In the genomic region with DNA sequence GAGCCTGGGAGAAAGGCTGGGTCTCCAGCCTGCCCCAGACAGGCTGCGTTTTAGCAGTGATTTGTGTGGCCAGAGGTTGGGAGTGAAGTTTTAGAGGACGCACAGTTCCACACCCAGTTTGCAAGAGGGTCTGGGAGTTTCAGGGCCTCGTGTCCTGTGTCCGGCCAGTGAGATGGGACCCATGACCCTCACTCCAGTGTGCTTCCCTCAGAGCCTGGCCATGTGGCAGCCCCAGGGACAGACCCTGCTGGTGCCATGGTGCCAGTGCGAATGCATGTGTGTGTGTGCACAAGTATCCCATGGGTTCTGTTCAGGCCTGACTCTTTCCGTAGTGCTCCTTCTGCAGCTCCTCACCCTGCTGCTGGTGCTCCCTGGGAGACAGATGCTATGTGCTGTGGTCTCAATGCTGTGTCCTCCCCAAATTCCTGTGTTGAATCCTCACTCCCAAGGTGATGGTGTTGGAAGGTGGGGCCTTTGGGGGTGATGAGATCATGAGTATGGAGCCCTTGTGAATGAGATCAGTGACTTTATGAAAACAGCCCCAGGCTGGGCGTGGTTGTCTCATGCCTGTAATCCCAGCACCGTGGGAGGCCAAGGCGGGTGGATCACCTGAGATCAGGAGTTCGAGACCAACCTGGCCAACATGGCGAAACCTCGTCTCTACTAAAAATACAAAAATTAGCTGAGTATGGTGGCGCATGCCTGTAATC, we compare ENCODE assay signal across 11 cellular contexts. TPM values are rescaled to one million over a fixed set of nuclear protein-coding genes. Genes with fewer than 3 reads are reported as not detected.
A peak's percentile ranks its signal among the peaks of the same experiment; 100 is the strongest.
DNase-seq lines count a peak whose midpoint lies in the region; ATAC-seq and TF ChIP-seq lines count a peak whose summit lies in the region.
"Had no signal": no experiment of that assay in that cellular context is flagged by ENCODE, and none has a peak within 500 bp of the region (broad histone marks: within the 10 kb centered on the region; RNA-seq: fewer than 3 reads in every experiment).

No MANE protein-coding gene starts in this region.

- H3K27ac ChIP-seq in left ventricle myocardium inferior (replicated peaks) (peak overlapping the region; percentile 78), coronary artery (peak overlapping the region; percentile 43 to 76), uterus (peak overlapping the region; percentile 71 to 78)

- H3K4me3 ChIP-seq in left ventricle myocardium inferior (no peak overlapping the region), coronary artery (no peak overlapping the region), uterus (no peak overlapping the region), HAP-1 (no peak overlapping the region)
- H3K4me3 ChIP-seq: cardiac muscle cell, tibial nerve had no signal

- H3K4me3 Mint-ChIP-seq in nephron: peak overlapping the region in 1 of 3 experiments; percentile 7
- H3K4me3 Mint-ChIP-seq in activated T-cell treated with anti-CD3 and anti-CD28 coated beads, Interleukin-2, amount 50 U/mL, for 72 hours: no peak overlapping the region
- H3K4me3 Mint-ChIP-seq: CD14-positive monocyte had no signal

- ATAC-seq in left cardiac atrium: no peak
- ATAC-seq in activated T-cell treated with anti-CD3 and anti-CD28 coated beads, Interleukin-2, amount 50 U/mL, for 72 hours (replicated peaks in 1 of 2): no peak
- no peak for ATAC-seq in activated CD4-positive, CD25-positive, alpha-beta regulatory T cell treated with anti-CD3 and anti-CD28 coated beads, Interleukin-2, amount 50 U/mL, for 24 hours

- H3K9me3 ChIP-seq in left ventricle myocardium inferior (replicated peaks) (no peaks in the 10 kb centered on the region), uterus (no peaks in the 10 kb centered on the region), HAP-1 (no peaks in the 10 kb centered on the region)
- H3K9me3 ChIP-seq: tibial nerve had no signal

- H3K27ac Mint-ChIP-seq in nephron: peak overlapping the region; percentile 90 to 97 (median 96)
- no peak overlapping the region for H3K27ac Mint-ChIP-seq in activated T-cell treated with anti-CD3 and anti-CD28 coated beads, Interleukin-2, amount 50 U/mL, for 72 hours

- peaks cover 35% of the 10 kb centered on the region for H3K4me1 Mint-ChIP-seq in nephron
- peaks cover 5% of the 10 kb centered on the region for H3K4me1 Mint-ChIP-seq in activated T-cell treated with anti-CD3 and anti-CD28 coated beads, Interleukin-2, amount 50 U/mL, for 72 hours (ENCODE audit: low read depth)

- TF ChIP-seq CTCF in left ventricle myocardium inferior (IDR thresholded peaks at IDR 0.05; ENCODE audit: borderline replicate concordance) (no peak), coronary artery (IDR thresholded peaks at IDR 0.05) (no peak), nephron (IDR thresholded peaks at IDR 0.05; ENCODE audit: unreplicated experiment in 3 of 3) (no peak), uterus (IDR thresholded peaks at IDR 0.05) (no peak)

- no peak for DNase-seq in left ventricle myocardium inferior
- DNase-seq in left cardiac atrium: no peak
- DNase-seq in coronary artery (ENCODE audit: low spot score): no peak
- DNase-seq in uterus: peak in 1 of 2 donors; percentile 27
- DNase-seq in HAP-1 (ENCODE audit: low spot score in 2 of 2): no peak
- no peak for DNase-seq in activated T-cell treated with anti-CD3 and anti-CD28 coated beads, Interleukin-2, amount 50 U/mL, for 72 hours

- intact Hi-C loops in left ventricle myocardium inferior (cut with micrococcal nuclease) (loop anchor here (10.0 kb wide), 1 partner anchor 244 kb away; no protein-coding TSS in a partner anchor), left cardiac atrium (cut with DNase I) (loop anchor here in 1 of 2 donors (10.0 kb wide), 1 partner anchor 244 kb away; no protein-coding TSS in a partner anchor), uterus (cut with DNase I; ENCODE audit: low total_unique reads) (loop anchor here (10.0 kb wide), 1 partner anchor 244 kb away; no protein-coding TSS in a partner anchor)

- no peaks in the 10 kb centered on the region for H3K9me3 Mint-ChIP-seq in nephron
- no peaks in the 10 kb centered on the region for H3K9me3 Mint-ChIP-seq in activated T-cell treated with anti-CD3 and anti-CD28 coated beads, Interleukin-2, amount 50 U/mL, for 72 hours

- H3K27me3 ChIP-seq in left ventricle myocardium inferior (ENCODE audit: low read depth) (no peaks in the 10 kb centered on the region), uterus (no peaks in the 10 kb centered on the region), HAP-1 (ENCODE audit: low read depth) (no peaks in the 10 kb centered on the region)
- H3K27me3 ChIP-seq: cardiac muscle cell, tibial nerve had no signal

- in situ Hi-C loops in HAP-1 (cut with MboI; ENCODE audit: low sequenced_read_pairs): loop anchor here (5.0 kb wide), 1 partner anchor 241 kb away; no protein-coding TSS in a partner anchor

- peaks cover 6% of the 10 kb centered on the region for H3K27me3 Mint-ChIP-seq in nephron (ENCODE audit: low read depth)
- H3K27me3 Mint-ChIP-seq in activated T-cell treated with anti-CD3 and anti-CD28 coated beads, Interleukin-2, amount 50 U/mL, for 72 hours (ENCODE audit: low read depth): no peaks in the 10 kb centered on the region

- H3K4me1 ChIP-seq in left ventricle myocardium inferior (peaks cover 65% of the 10 kb centered on the region), uterus (peaks cover 3 to 7% of the 10 kb centered on the region in 2 donors), HAP-1 (peaks cover 12% of the 10 kb centered on the region)

- H3K36me3 Mint-ChIP-seq in nephron (ENCODE audit: low read depth): no peaks in the 10 kb centered on the region
- H3K36me3 Mint-ChIP-seq in activated T-cell treated with anti-CD3 and anti-CD28 coated beads, Interleukin-2, amount 50 U/mL, for 72 hours (ENCODE audit: insufficient read depth in 2 of 2): no peaks in the 10 kb centered on the region

- H3K36me3 ChIP-seq in left ventricle myocardium inferior (peaks cover 31% of the 10 kb centered on the region), uterus (no peaks in the 10 kb centered on the region), HAP-1 (replicated peaks) (peaks cover 4% of the 10 kb centered on the region; the same call in 1 of the 2 replicates)
- H3K36me3 ChIP-seq: cardiac muscle cell had no signal

- TF ChIP-seq POLR2A in uterus (IDR thresholded peaks at IDR 0.05): no peak

RNA-seq across cellular contexts. Expression of a gene that starts 16.5 kb away (rescaled TPM):
- total RNA-seq in left ventricle myocardium inferior (88.5 TPM), left cardiac atrium (10 to 100 TPM; 55.7 to 56.1 TPM), uterus (10 to 100 TPM in 3 of 4 donors, 1 to 10 TPM in 1; 7.9 to 26.9 (median 14.1) TPM)
- total RNA-seq in activated T-cell treated with anti-CD3 and anti-CD28 coated beads, Interleukin-2, amount 50 U/mL, for 72 hours: 1 to 10 TPM; 4.2 to 4.3 TPM
